1 cellular context compared by ENCODE assay signal in genomic region chr1:46425740-46426139, GRCh38.
TF ChIP-seq lines count a peak whose summit lies in the region.

No MANE protein-coding gene starts in this region.

TF ChIP-seq in SK-N-SH treated with all-trans-retinoic acid at 6 μM for 48 hours, 23 proteins besides CTCF, POLR2A, EP300 and RAD21 (continued from another document):
- TF ChIP-seq POU6F1 (CRISPR knock-in tag; IDR thresholded peaks at IDR 0.05; ENCODE audit: borderline replicate concordance, low read depth) (no peak), ZNF70 (CRISPR knock-in tag; IDR thresholded peaks at IDR 0.05) (no peak), BACH2 (CRISPR knock-in tag; IDR thresholded peaks at IDR 0.05; ENCODE audit: borderline replicate concordance) (no peak), CSDC2 (CRISPR knock-in tag; IDR thresholded peaks at IDR 0.05) (no peak), PATZ1 (CRISPR knock-in tag; IDR thresholded peaks at IDR 0.05; ENCODE audit: borderline replicate concordance) (no peak), ISL1 (CRISPR knock-in tag; IDR thresholded peaks at IDR 0.05) (no peak)
- TF ChIP-seq, protein P1, sequence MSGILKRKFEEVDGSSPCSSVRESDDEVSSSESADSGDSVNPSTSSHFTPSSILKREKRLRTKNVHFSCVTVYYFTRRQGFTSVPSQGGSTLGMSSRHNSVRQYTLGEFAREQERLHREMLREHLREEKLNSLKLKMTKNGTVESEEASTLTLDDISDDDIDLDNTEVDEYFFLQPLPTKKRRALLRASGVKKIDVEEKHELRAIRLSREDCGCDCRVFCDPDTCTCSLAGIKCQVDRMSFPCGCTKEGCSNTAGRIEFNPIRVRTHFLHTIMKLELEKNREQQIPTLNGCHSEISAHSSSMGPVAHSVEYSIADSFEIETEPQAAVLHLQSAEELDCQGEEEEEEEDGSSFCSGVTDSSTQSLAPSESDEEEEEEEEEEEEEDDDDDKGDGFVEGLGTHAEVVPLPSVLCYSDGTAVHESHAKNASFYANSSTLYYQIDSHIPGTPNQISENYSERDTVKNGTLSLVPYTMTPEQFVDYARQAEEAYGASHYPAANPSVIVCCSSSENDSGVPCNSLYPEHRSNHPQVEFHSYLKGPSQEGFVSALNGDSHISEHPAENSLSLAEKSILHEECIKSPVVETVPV (CRISPR knock-in tag; IDR thresholded peaks at IDR 0.05) = no peak
- TF ChIP-seq, protein P2, sequence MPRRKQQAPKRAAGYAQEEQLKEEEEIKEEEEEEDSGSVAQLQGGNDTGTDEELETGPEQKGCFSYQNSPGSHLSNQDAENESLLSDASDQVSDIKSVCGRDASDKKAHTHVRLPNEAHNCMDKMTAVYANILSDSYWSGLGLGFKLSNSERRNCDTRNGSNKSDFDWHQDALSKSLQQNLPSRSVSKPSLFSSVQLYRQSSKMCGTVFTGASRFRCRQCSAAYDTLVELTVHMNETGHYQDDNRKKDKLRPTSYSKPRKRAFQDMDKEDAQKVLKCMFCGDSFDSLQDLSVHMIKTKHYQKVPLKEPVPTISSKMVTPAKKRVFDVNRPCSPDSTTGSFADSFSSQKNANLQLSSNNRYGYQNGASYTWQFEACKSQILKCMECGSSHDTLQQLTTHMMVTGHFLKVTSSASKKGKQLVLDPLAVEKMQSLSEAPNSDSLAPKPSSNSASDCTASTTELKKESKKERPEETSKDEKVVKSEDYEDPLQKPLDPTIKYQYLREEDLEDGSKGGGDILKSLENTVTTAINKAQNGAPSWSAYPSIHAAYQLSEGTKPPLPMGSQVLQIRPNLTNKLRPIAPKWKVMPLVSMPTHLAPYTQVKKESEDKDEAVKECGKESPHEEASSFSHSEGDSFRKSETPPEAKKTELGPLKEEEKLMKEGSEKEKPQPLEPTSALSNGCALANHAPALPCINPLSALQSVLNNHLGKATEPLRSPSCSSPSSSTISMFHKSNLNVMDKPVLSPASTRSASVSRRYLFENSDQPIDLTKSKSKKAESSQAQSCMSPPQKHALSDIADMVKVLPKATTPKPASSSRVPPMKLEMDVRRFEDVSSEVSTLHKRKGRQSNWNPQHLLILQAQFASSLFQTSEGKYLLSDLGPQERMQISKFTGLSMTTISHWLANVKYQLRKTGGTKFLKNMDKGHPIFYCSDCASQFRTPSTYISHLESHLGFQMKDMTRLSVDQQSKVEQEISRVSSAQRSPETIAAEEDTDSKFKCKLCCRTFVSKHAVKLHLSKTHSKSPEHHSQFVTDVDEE (CRISPR knock-in tag; IDR thresholded peaks at IDR 0.05) = no peak
